Comparison of ENCODE assay signal across 11 cellular contexts in genomic region chr1:67166196-67166595, GRCh38. TPM values are rescaled to one million over a fixed set of nuclear protein-coding genes. Genes with fewer than 3 reads are reported as not detected.
DNase-seq lines count a peak whose midpoint lies in the region; ATAC-seq and TF ChIP-seq lines count a peak whose summit lies in the region.
"Had no signal": no experiment of that assay in that cellular context is flagged by ENCODE, and none has a peak within 500 bp of the region (broad histone marks: within the 10 kb centered on the region; RNA-seq: fewer than 3 reads in every experiment).

TSS of gene IL23R (plus strand) at chr1:67166454. CDS start at chr1:67168121, 1,667 bp downstream.

- H3K9me3 ChIP-seq in right cardiac atrium (ENCODE audit: control insufficient read depth, low read length) (no peaks in the 10 kb centered on the region), tibial artery (no peaks in the 10 kb centered on the region)
- H3K9me3 ChIP-seq: ovary had no signal

- 47% methylated on average over 4 of the region's 4 CpGs for WGBS in right cardiac atrium

- no peaks in the 10 kb centered on the region for H3K27me3 ChIP-seq in right cardiac atrium (ENCODE audit: control insufficient read depth, insufficient read depth)
- no peaks in the 10 kb centered on the region for H3K27me3 ChIP-seq in tibial artery
- H3K27me3 ChIP-seq: ovary had no signal

- H3K4me1 ChIP-seq in right cardiac atrium (ENCODE audit: control insufficient read depth, insufficient read depth, low read length) (no peaks in the 10 kb centered on the region), tibial artery (no peaks in the 10 kb centered on the region)

- intact Hi-C loops in right cardiac atrium (cut with DNase I) (no loop called here), tibial artery (cut with DNase I; ENCODE audit: low total_unique reads) (no loop called here)

- no peak within 1 kb of the TSS for H3K27ac ChIP-seq in right cardiac atrium (ENCODE audit: low read length)
- H3K27ac ChIP-seq in tibial artery, result no peak within 1 kb of the TSS
- H3K27ac ChIP-seq: ovary had no signal

- ATAC-seq in GM21515 (IDR thresholded peaks at IDR 0.05; ENCODE audit: unreplicated experiment) (peak; percentile 79), HG03439 (IDR thresholded peaks at IDR 0.05; ENCODE audit: unreplicated experiment) (peak; percentile 90), right cardiac atrium (peak; percentile 80 to 84)
- ATAC-seq: Panc1 had no signal

- TF ChIP-seq CTCF in tibial artery (IDR thresholded peaks at IDR 0.05), result no peak

- H3K4me3 ChIP-seq in right cardiac atrium (ENCODE audit: low read length) (no peak within 1 kb of the TSS), tibial artery (no peak within 1 kb of the TSS)
- H3K4me3 ChIP-seq: ovary had no signal

- DNase-seq in NCI-H510A treated with DMSO at 0.1 percent for 48 hours (lab: John Stamatoyannopoulos, UW), result peak; percentile 65
- no peak for DNase-seq in NCI-H510A (lab: John Stamatoyannopoulos, UW)
- no peak for DNase-seq in right cardiac atrium
- no peak for DNase-seq in tibial artery
- DNase-seq in SW 1271 (lab: John Stamatoyannopoulos, UW), result no peak
- no peak for DNase-seq in Kasumi-1 (lab: John Stamatoyannopoulos, UW)
- DNase-seq: activated naive CD8-positive, alpha-beta T cell treated with anti-CD3 and anti-CD28 coated beads, Interleukin-2, amount 10 ng/mL, durations not matched to agents 7 days and 5 days; ovary had no signal

- no peaks in the 10 kb centered on the region for H3K36me3 ChIP-seq in tibial artery
- H3K36me3 ChIP-seq: ovary had no signal

RNA-seq across cellular contexts. Expression of gene IL23R, which starts in this region (rescaled TPM):
- total RNA-seq in right cardiac atrium, result not detected
- not detected for polyA plus RNA-seq in right cardiac atrium
- total RNA-seq: ovary had no signal

Comparison
In these comparisons a context has a peak if more than half of its experiments do, and no peak if none do; other contexts are left out.
1. Peak in ATAC-seq in right cardiac atrium; RNA of the gene not detected or under 1 TPM.